13 cellular contexts compared by ENCODE assay signal in genomic region chr11:102850973-102851745, GRCh38. TPM values are rescaled to one million over a fixed set of nuclear protein-coding genes. Genes with fewer than 3 reads are reported as not detected.
DNase-seq lines count a peak whose midpoint lies in the region; ATAC-seq, FAIRE-seq and TF ChIP-seq lines count a peak whose summit lies in the region.
"Had no signal": no experiment of that assay in that cellular context is flagged by ENCODE, and none has a peak within 500 bp of the region (broad histone marks: within the 10 kb centered on the region; RNA-seq: fewer than 3 reads in every experiment).

No MANE protein-coding gene starts in this region.

- no peaks in the 10 kb centered on the region for H3K79me2 ChIP-seq in keratinocyte (ENCODE audit: control insufficient read depth, insufficient read depth, low read length)
- H3K79me2 ChIP-seq in OCI-LY7 (ENCODE audit: insufficient read depth, low read depth, low read length): no peaks in the 10 kb centered on the region

- H3K27ac ChIP-seq in keratinocyte (ENCODE audit: control insufficient read depth, insufficient read depth, low read length) (peak overlapping the region; percentile 50), OCI-LY7 (ENCODE audit: low read depth, low read length, poor library complexity, severe bottlenecking) (no peak overlapping the region)
- H3K27ac ChIP-seq: psoas muscle, thyroid gland had no signal

- no TSS peak for BruUV-seq in OCI-LY7 (replicated peaks; lab: Mats Ljungman, UMichigan)

- no peaks in the 10 kb centered on the region for H3K9me1 ChIP-seq in keratinocyte (ENCODE audit: control insufficient read depth, extremely low read depth, insufficient read depth, low read length)

- H3K9me3 ChIP-seq in keratinocyte (ENCODE audit: control insufficient read depth, low read depth, low read length): no peaks in the 10 kb centered on the region
- no peaks in the 10 kb centered on the region for H3K9me3 ChIP-seq in OCI-LY7 (ENCODE audit: low read length)
- H3K9me3 ChIP-seq: BE2C, psoas muscle, thyroid gland had no signal

- H3K27me3 ChIP-seq in keratinocyte (ENCODE audit: control insufficient read depth, extremely low read depth, insufficient read depth, low read length): no peaks in the 10 kb centered on the region
- H3K27me3 ChIP-seq: thyroid gland had no signal

- dilution Hi-C loops in keratinocyte (cut with MboI; ENCODE audit: extremely low pct_ligation_motif_present, low sequenced_read_pairs): no loop called here

- no peak overlapping the region for H3K4me3 ChIP-seq in keratinocyte (ENCODE audit: control insufficient read depth in 2 of 3, extremely low read depth in 1 of 3, insufficient read depth in 2 of 3, low read depth in 1 of 3, low read length in 3 of 3)
- no peak overlapping the region for H3K4me3 ChIP-seq in OCI-LY7 (ENCODE audit: low read depth, low read length, poor library complexity, severe bottlenecking)
- H3K4me3 ChIP-seq: psoas muscle, thyroid gland had no signal

- H3K36me3 ChIP-seq in keratinocyte (ENCODE audit: control insufficient read depth in 2 of 2, extremely low read depth in 1 of 2, insufficient read depth in 2 of 2, low read length in 2 of 2): no peaks in the 10 kb centered on the region
- H3K36me3 ChIP-seq in OCI-LY7 (ENCODE audit: insufficient read depth, low read length): no peaks in the 10 kb centered on the region
- H3K36me3 ChIP-seq: BE2C, thyroid gland had no signal

- no peak for ATAC-seq in GM21390 (IDR thresholded peaks at IDR 0.05; ENCODE audit: unreplicated experiment)
- ATAC-seq: psoas muscle had no signal

- CTCF ChIA-PET in OCI-LY7 (lab: Charles Lee; ENCODE audit: unreplicated experiment): no interaction called here

- TF ChIP-seq CTCF in keratinocyte (optimal IDR thresholded peaks at IDR 0.05 in 1 of 3, IDR thresholded peaks at IDR 0.05 in 1 of 3, conservative IDR thresholded peaks at IDR 0.05 in 1 of 3; ENCODE audit: extremely low read depth in 1 of 3, insufficient read depth in 2 of 3, low read length in 3 of 3) (no peak), OCI-LY7 (conservative IDR thresholded peaks at IDR 0.05; ENCODE audit: low read length) (no peak)

- H3K4me1 ChIP-seq in keratinocyte (ENCODE audit: control insufficient read depth, extremely low read depth, insufficient read depth, low read length) (peaks cover 50% of the 10 kb centered on the region), OCI-LY7 (ENCODE audit: insufficient read depth, low read length, poor library complexity, severe bottlenecking) (no peaks in the 10 kb centered on the region)
- H3K4me1 ChIP-seq: BE2C, psoas muscle, thyroid gland had no signal

- no peaks in the 10 kb centered on the region for H3K9me2 ChIP-seq in OCI-LY7 (ENCODE audit: insufficient read depth, low read length)

- in situ Hi-C loops in ACHN (cut with HindIII; ENCODE audit: low pct_ligation_motif_present, low pct_unique_long_range_greater_than_20kb, low sequenced_read_pairs): no loop called here

- POLR2A ChIA-PET in OCI-LY7 (lab: Charles Lee): interaction anchor here (0.7 kb wide), 1 partner anchor 1595 kb away, joined by 3 read pairs; no protein-coding TSS in a partner anchor

- DNase-seq in ACHN: peak; percentile 8
- peak; percentile 52 for DNase-seq in HPDE6-E6E7 (ENCODE audit: extremely low spot score)
- DNase-seq in amniotic stem cell (lab: John Stamatoyannopoulos, UW): peak; percentile 46
- DNase-seq in keratinocyte (ENCODE audit: low read depth, low spot score): peak; percentile 73
- no peak for DNase-seq in NCI-H1436 treated with DMSO at 0.1 percent for 48 hours (lab: John Stamatoyannopoulos, UW)
- no peak for DNase-seq in OCI-LY7 (ENCODE audit: low spot score)
- no peak for DNase-seq in GM19239 (ENCODE audit: insufficient read length, low spot score)
- DNase-seq: BE2C, hypothalamus, NCI-H187 treated with DMSO at 0.1 percent for 48 hours, psoas muscle, thyroid gland had no signal

- intact Hi-C loops in OCI-LY7 (cut with micrococcal nuclease; ENCODE audit: unreplicated experiment): no loop called here

- FAIRE-seq in keratinocyte (lab: Jason Lieb, UNC) (peak; percentile 96), GM19239 (lab: Jason Lieb, UNC) (no peak)

- H3K4me2 ChIP-seq in keratinocyte (ENCODE audit: control insufficient read depth, extremely low read depth, insufficient read depth, low read depth, low read length) (peak overlapping the region; percentile 57), OCI-LY7 (ENCODE audit: low read length) (no peak overlapping the region)

- no peak overlapping the region for H2AFZ ChIP-seq in keratinocyte (ENCODE audit: control insufficient read depth, low read length)
- H2AFZ ChIP-seq in OCI-LY7 (ENCODE audit: low read length): no peak overlapping the region

- H4K20me1 ChIP-seq in keratinocyte (ENCODE audit: control insufficient read depth, extremely low read depth, insufficient read depth, low read length) (no peaks in the 10 kb centered on the region), OCI-LY7 (ENCODE audit: insufficient read depth, low read length) (no peaks in the 10 kb centered on the region)

- no peak overlapping the region for H3K9ac ChIP-seq in keratinocyte (ENCODE audit: control insufficient read depth, extremely low read depth, insufficient read depth, low read length)

RNA-seq across cellular contexts. Expression of gene MMP3, which starts 7.8 kb away (rescaled TPM):
- 2.4 to 35.1 TPM (median 8.3 TPM) in 3 replicates for polyA plus RNA-seq in keratinocyte
- 5.3 TPM for polyA plus RNA-seq in keratinocyte (2011; ENCODE audit: low read depth)
- polyA plus RNA-seq in keratinocyte (2011; cell fraction: cytosol; rRNA removed): 2.4 and 2.7 TPM in 2 replicates
- polyA plus RNA-seq in keratinocyte (2011; cell fraction: nucleus; rRNA removed): 18.0 and 21.0 TPM in 2 replicates
- 1.5 and 3.1 TPM in 2 replicates for polyA plus RNA-seq in keratinocyte (2012; ENCODE audit: low replicate concordance)
- 3.3 to 14.3 TPM in 2 of 3 replicates, not detected in the other for polyA minus RNA-seq in keratinocyte
- not detected for polyA minus RNA-seq in keratinocyte (2011; cell fraction: cytosol; rRNA and poly(A)+ RNA removed)
- 4.3 and 12.1 TPM in 2 replicates for polyA minus RNA-seq in keratinocyte (2011; cell fraction: nucleus; rRNA and poly(A)+ RNA removed)
- total RNA-seq in OCI-LY7 (2014; rRNA removed; shearing (Covaris generic)): not detected in 2 replicates
- not detected in 2 replicates for total RNA-seq in OCI-LY7 (2022)

RNA-seq across cellular contexts. Expression of gene MMP12, which starts 23.6 kb away (rescaled TPM):
- 0.05 to 0.28 TPM in 2 of 3 replicates, not detected in the other for polyA plus RNA-seq in keratinocyte
- not detected for polyA plus RNA-seq in keratinocyte (2011; ENCODE audit: low read depth)
- 0.04 and 0.11 TPM in 2 replicates for polyA plus RNA-seq in keratinocyte (2011; cell fraction: cytosol; rRNA removed)
- polyA plus RNA-seq in keratinocyte (2011; cell fraction: nucleus; rRNA removed): 0.64 and 0.70 TPM in 2 replicates
- 0.06 TPM in 1 of 2 replicates, not detected in the other for polyA plus RNA-seq in keratinocyte (2012; ENCODE audit: low replicate concordance)
- 0.10 TPM in 1 of 3 replicates, not detected in the others for polyA minus RNA-seq in keratinocyte
- polyA minus RNA-seq in keratinocyte (2011; cell fraction: cytosol; rRNA and poly(A)+ RNA removed): not detected
- 0.32 TPM in 1 of 2 replicates, not detected in the other for polyA minus RNA-seq in keratinocyte (2011; cell fraction: nucleus; rRNA and poly(A)+ RNA removed)
- total RNA-seq in OCI-LY7 (2014; rRNA removed; shearing (Covaris generic)): not detected in 2 replicates
- total RNA-seq in OCI-LY7 (2022): not detected in 2 replicates
- total RNA-seq: psoas muscle, thyroid gland had no signal
- polyA plus RNA-seq: psoas muscle had no signal

RNA-seq across cellular contexts. Expression of gene MMP1, which starts 53.2 kb away (rescaled TPM):
- polyA plus RNA-seq in keratinocyte: 81.5 to 158 TPM (median 107 TPM) in 3 replicates
- polyA plus RNA-seq in keratinocyte (2011; ENCODE audit: low read depth): 8.7 TPM
- polyA plus RNA-seq in keratinocyte (2011; cell fraction: cytosol; rRNA removed): 24.4 and 29.6 TPM in 2 replicates
- 121 and 131 TPM in 2 replicates for polyA plus RNA-seq in keratinocyte (2011; cell fraction: nucleus; rRNA removed)
- polyA plus RNA-seq in keratinocyte (2012; ENCODE audit: low replicate concordance): 14.7 and 75.0 TPM in 2 replicates
- 29.2 to 105 TPM (median 63.0 TPM) in 3 replicates for polyA minus RNA-seq in keratinocyte
- polyA minus RNA-seq in keratinocyte (2011; cell fraction: cytosol; rRNA and poly(A)+ RNA removed): 20.9 TPM
- 46.0 and 86.9 TPM in 2 replicates for polyA minus RNA-seq in keratinocyte (2011; cell fraction: nucleus; rRNA and poly(A)+ RNA removed)
- total RNA-seq in OCI-LY7 (2014; rRNA removed; shearing (Covaris generic)): not detected in 2 replicates
- total RNA-seq in OCI-LY7 (2022): not detected in 2 replicates
- total RNA-seq: thyroid gland had no signal

Comparison
In these comparisons a context has a peak if more than half of its experiments do, and no peak if none do; other contexts are left out.
1. DNase-seq: peak in ACHN (single experiment), HPDE6-E6E7 (single experiment), amniotic stem cell (single experiment) and keratinocyte (single experiment); none in NCI-H1436 treated with DMSO at 0.1 percent for 48 hours (single experiment), OCI-LY7 (single experiment) and GM19239 (single experiment).